ENCODE assay signal across 11 cellular contexts in the genomic region with DNA sequence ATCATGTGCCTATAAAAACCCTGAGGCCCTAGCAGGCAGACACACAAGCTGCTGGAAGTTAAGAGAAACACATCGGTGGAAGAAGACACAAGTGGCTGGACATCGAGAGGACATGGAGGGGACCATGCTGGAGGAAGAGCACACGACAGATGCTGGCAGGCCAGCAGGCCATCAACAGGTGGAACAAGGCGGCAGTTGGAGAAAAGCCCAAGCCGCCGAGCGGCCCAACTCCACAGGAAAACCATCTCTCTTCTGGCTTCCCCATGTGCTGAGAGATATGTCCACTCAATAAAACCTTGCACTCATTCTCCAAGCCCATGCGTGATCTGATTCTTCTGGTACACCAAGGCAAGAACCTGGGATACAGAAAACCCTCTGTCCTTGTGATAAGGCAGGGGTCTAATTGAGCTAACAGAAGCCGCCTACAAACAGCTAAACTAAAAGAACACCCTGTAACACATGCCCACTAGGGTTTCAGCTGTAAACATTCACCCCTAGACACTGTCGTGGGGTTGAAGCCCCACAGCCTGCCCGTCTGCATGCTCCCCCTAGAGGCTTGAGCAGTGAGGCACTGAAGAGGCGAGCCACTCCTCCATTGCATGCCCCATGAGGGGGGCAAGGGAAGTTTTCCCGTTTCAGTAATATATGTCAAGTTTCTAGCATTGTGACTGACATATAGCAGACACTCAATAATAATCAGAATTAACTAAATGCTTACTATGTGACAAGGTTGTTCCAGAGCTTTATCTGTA. TPM values are rescaled to one million over a fixed set of nuclear protein-coding genes. Genes with fewer than 3 reads are reported as not detected.
DNase-seq lines count a peak whose midpoint lies in the region; ATAC-seq, FAIRE-seq and TF ChIP-seq lines count a peak whose summit lies in the region.
"Had no signal": no experiment of that assay in that cellular context is flagged by ENCODE, and none has a peak within 500 bp of the region (broad histone marks: within the 10 kb centered on the region; RNA-seq: fewer than 3 reads in every experiment).

No MANE protein-coding gene starts in this region.

- peak; percentile 77 for FAIRE-seq in HTR-8/SVneo (lab: Jason Lieb, UNC)

- in situ Hi-C loops in astrocyte of the spinal cord (cut with HindIII; ENCODE audit: low sequenced_read_pairs) = no loop called here

- DNase-seq in activated CD4-positive, alpha-beta memory T cell treated with anti-CD3 and anti-CD28 coated beads for 36 hours = peak; percentile 25
- DNase-seq in activated CD4-positive, alpha-beta memory T cell treated with anti-CD3 and anti-CD28 coated beads, Interleukin-2, amount 10 ng/mL, durations not matched to agents 7 days and 5 days = no peak
- DNase-seq in HTR-8/SVneo (ENCODE audit: insufficient read length, low spot score) (no peak), astrocyte of the spinal cord (ENCODE audit: low read depth, low spot score) (no peak), OCI-M2 (lab: John Stamatoyannopoulos, UW; ENCODE audit: unreplicated experiment) (no peak), NCI-H2171 (lab: John Stamatoyannopoulos, UW) (no peak)
- DNase-seq in stimulated activated CD4-positive, alpha-beta T cell treated with anti-CD3 and anti-CD28 coated beads, Interleukin-4, amount 100 ng/mL, for 24 hours = peak; percentile 14
- DNase-seq: effector CD8-positive, alpha-beta T cell had no signal

- intact Hi-C loops in activated CD4-positive, alpha-beta memory T cell treated with anti-CD3 and anti-CD28 coated beads for 36 hours (cut with micrococcal nuclease) = loop anchor here (10.0 kb wide), 1 partner anchor 49 kb away; no protein-coding TSS in a partner anchor

- no peak overlapping the region for H3K27ac Mint-ChIP-seq in activated CD4-positive, alpha-beta memory T cell treated with anti-CD3 and anti-CD28 coated beads for 36 hours
- no peak overlapping the region for H3K27ac Mint-ChIP-seq in activated CD4-positive, alpha-beta memory T cell treated with anti-CD3 and anti-CD28 coated beads, Interleukin-2, amount 10 ng/mL, durations not matched to agents 7 days and 5 days
- H3K27ac Mint-ChIP-seq: CD8-positive, alpha-beta memory T cell had no signal

- no peaks in the 10 kb centered on the region for H3K4me1 Mint-ChIP-seq in activated CD4-positive, alpha-beta memory T cell treated with anti-CD3 and anti-CD28 coated beads for 36 hours (ENCODE audit: low read depth)
- no peaks in the 10 kb centered on the region for H3K4me1 Mint-ChIP-seq in activated CD4-positive, alpha-beta memory T cell treated with anti-CD3 and anti-CD28 coated beads, Interleukin-2, amount 10 ng/mL, durations not matched to agents 7 days and 5 days

- H3K36me3 Mint-ChIP-seq in activated CD4-positive, alpha-beta memory T cell treated with anti-CD3 and anti-CD28 coated beads for 36 hours = no peaks in the 10 kb centered on the region
- no peaks in the 10 kb centered on the region for H3K36me3 Mint-ChIP-seq in activated CD4-positive, alpha-beta memory T cell treated with anti-CD3 and anti-CD28 coated beads, Interleukin-2, amount 10 ng/mL, durations not matched to agents 7 days and 5 days (ENCODE audit: low read depth)
- H3K36me3 Mint-ChIP-seq: CD8-positive, alpha-beta memory T cell had no signal

- POLR2A ChIA-PET in activated CD4-positive, alpha-beta memory T cell treated with anti-CD3 and anti-CD28 coated beads for 36 hours (lab: Charles Lee) = no interaction called here
- POLR2A ChIA-PET in activated CD4-positive, alpha-beta memory T cell treated with anti-CD3 and anti-CD28 coated beads, Interleukin-2, amount 10 ng/mL, durations not matched to agents 7 days and 5 days (lab: Charles Lee) = no interaction called here

- H3K4me3 Mint-ChIP-seq in activated CD4-positive, alpha-beta memory T cell treated with anti-CD3 and anti-CD28 coated beads for 36 hours = no peak overlapping the region
- H3K4me3 Mint-ChIP-seq in activated CD4-positive, alpha-beta memory T cell treated with anti-CD3 and anti-CD28 coated beads, Interleukin-2, amount 10 ng/mL, durations not matched to agents 7 days and 5 days = no peak overlapping the region
- H3K4me3 Mint-ChIP-seq: CD8-positive, alpha-beta memory T cell had no signal

- CTCF ChIA-PET in activated CD4-positive, alpha-beta memory T cell treated with anti-CD3 and anti-CD28 coated beads for 36 hours (lab: Charles Lee) = interaction anchor here (0.9 to 3.7 kb wide), 5 partner anchors 168 to 375 kb away, joined by 3 to 64 read pairs (median 29); no protein-coding TSS in a partner anchor
- CTCF ChIA-PET in activated CD4-positive, alpha-beta memory T cell treated with anti-CD3 and anti-CD28 coated beads, Interleukin-2, amount 10 ng/mL, durations not matched to agents 7 days and 5 days (lab: Charles Lee) = interaction anchor here (1.2 to 4.1 kb wide), 4 partner anchors 21 to 375 kb away, joined by 3 to 28 read pairs (median 4); no protein-coding TSS in a partner anchor

- H3K27me3 Mint-ChIP-seq in activated CD4-positive, alpha-beta memory T cell treated with anti-CD3 and anti-CD28 coated beads for 36 hours = peaks cover 3% of the 10 kb centered on the region
- peaks cover 1% of the 10 kb centered on the region for H3K27me3 Mint-ChIP-seq in activated CD4-positive, alpha-beta memory T cell treated with anti-CD3 and anti-CD28 coated beads, Interleukin-2, amount 10 ng/mL, durations not matched to agents 7 days and 5 days

- no peak for ATAC-seq in HG03280 (IDR thresholded peaks at IDR 0.05; ENCODE audit: unreplicated experiment)

- no peak overlapping the region for H3K4me3 ChIP-seq in astrocyte of the spinal cord (ENCODE audit: low read depth, low read length)
- H3K4me3 ChIP-seq: thoracic aorta had no signal

- H3K9me3 Mint-ChIP-seq in activated CD4-positive, alpha-beta memory T cell treated with anti-CD3 and anti-CD28 coated beads for 36 hours = no peaks in the 10 kb centered on the region
- H3K9me3 Mint-ChIP-seq in activated CD4-positive, alpha-beta memory T cell treated with anti-CD3 and anti-CD28 coated beads, Interleukin-2, amount 10 ng/mL, durations not matched to agents 7 days and 5 days = no peaks in the 10 kb centered on the region
- H3K9me3 Mint-ChIP-seq: CD8-positive, alpha-beta memory T cell had no signal

- peak; percentile 47 for TF ChIP-seq CTCF in astrocyte of the spinal cord (IDR thresholded peaks at IDR 0.05; ENCODE audit: low read depth, low read length)

RNA-seq across cellular contexts. Expression of a gene that starts 39.0 kb away (rescaled TPM):
- not detected for total RNA-seq in activated CD4-positive, alpha-beta memory T cell treated with anti-CD3 and anti-CD28 coated beads for 36 hours
- not detected for total RNA-seq in activated CD4-positive, alpha-beta memory T cell treated with anti-CD3 and anti-CD28 coated beads, Interleukin-2, amount 10 ng/mL, durations not matched to agents 7 days and 5 days
- total RNA-seq: CD8-positive, alpha-beta memory T cell; thoracic aorta had no signal

RNA-seq across cellular contexts. Expression of a gene that starts 41.4 kb away (rescaled TPM):
- total RNA-seq in activated CD4-positive, alpha-beta memory T cell treated with anti-CD3 and anti-CD28 coated beads for 36 hours = not detected
- total RNA-seq in activated CD4-positive, alpha-beta memory T cell treated with anti-CD3 and anti-CD28 coated beads, Interleukin-2, amount 10 ng/mL, durations not matched to agents 7 days and 5 days = not detected
- total RNA-seq: CD8-positive, alpha-beta memory T cell; thoracic aorta had no signal

Comparison
In these comparisons a context has a peak if more than half of its experiments do, and no peak if none do; other contexts are left out.
1. DNase-seq: peak in activated CD4-positive, alpha-beta memory T cell treated with anti-CD3 and anti-CD28 coated beads for 36 hours (single experiment) and stimulated activated CD4-positive, alpha-beta T cell treated with anti-CD3 and anti-CD28 coated beads, Interleukin-4, amount 100 ng/mL, for 24 hours (single experiment); none in activated CD4-positive, alpha-beta memory T cell treated with anti-CD3 and anti-CD28 coated beads, Interleukin-2, amount 10 ng/mL, durations not matched to agents 7 days and 5 days (single experiment), HTR-8/SVneo (single experiment), astrocyte of the spinal cord (single experiment), OCI-M2 (single experiment) and NCI-H2171 (single experiment).